ENCODE assay signal across 18 cellular contexts in the genomic region with DNA sequence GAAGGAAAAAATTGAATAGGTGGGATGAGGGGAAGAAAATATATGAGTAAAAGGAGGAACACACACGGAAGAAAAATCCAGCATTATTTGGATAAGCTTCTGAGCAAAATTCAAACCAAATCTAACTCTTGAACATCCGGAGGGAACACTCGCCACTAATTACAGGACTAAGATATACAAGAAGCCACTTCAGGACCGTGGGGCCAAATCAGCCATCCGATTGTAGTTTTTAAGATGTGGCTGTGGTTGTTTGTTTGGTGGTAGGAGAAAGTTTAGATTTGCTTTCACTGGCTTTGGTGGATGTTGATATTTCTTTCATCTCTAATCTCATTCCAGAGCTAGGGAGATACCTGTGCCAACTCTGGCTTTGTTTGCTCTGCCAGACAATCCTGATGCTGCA. TPM values are rescaled to one million over a fixed set of nuclear protein-coding genes. Genes with fewer than 3 reads are reported as not detected.
DNase-seq lines count a peak whose midpoint lies in the region; FAIRE-seq and TF ChIP-seq lines count a peak whose summit lies in the region.
"Had no signal": no experiment of that assay in that cellular context is flagged by ENCODE, and none has a peak within 500 bp of the region (broad histone marks: within the 10 kb centered on the region; RNA-seq: fewer than 3 reads in every experiment).

No MANE protein-coding gene starts in this region.

- no peak overlapping the region for H3K27ac Mint-ChIP-seq in H9
- no peak overlapping the region for H3K27ac Mint-ChIP-seq in glutamatergic neuron (ENCODE audit: unreplicated experiment)
- H3K27ac Mint-ChIP-seq: CD4-positive, CD25-positive, alpha-beta regulatory T cell; CD8-positive, alpha-beta memory T cell had no signal

- DNase-seq in H9 (no peak), fibroblast of lung (ENCODE audit: low read depth in 2 of 2) (no peak), smooth muscle cell (lab: John Stamatoyannopoulos, UW; ENCODE audit: unreplicated experiment) (no peak), glutamatergic neuron (no peak), urothelium cell line (ENCODE audit: low spot score) (no peak), NCI-H2227 (lab: John Stamatoyannopoulos, UW; ENCODE audit: unreplicated experiment) (no peak)
- DNase-seq: BE2C; C1 segment of cervical spinal cord; CD4-positive, CD25-positive, alpha-beta regulatory T cell; CD8-positive, alpha-beta memory T cell; COR-L47; DMS79; GDM1; HCEC 1CT had no signal

- no peak overlapping the region for H4K91ac ChIP-seq in H9 (ENCODE audit: insufficient read length, low read depth, low read length)

- no peak overlapping the region for H3T11ph ChIP-seq in H9 (ENCODE audit: low read length)

- no peak overlapping the region for H3K4me2 ChIP-seq in H9 (ENCODE audit: insufficient read depth, insufficient read length, low read length)
- peak overlapping the region; percentile 36 for H3K4me2 ChIP-seq in fibroblast of lung (ENCODE audit: extremely low read depth, insufficient read depth, low read length)
- no peak overlapping the region for H3K4me2 ChIP-seq in smooth muscle cell

- H3K9me3 Mint-ChIP-seq in H9 (no peaks in the 10 kb centered on the region), glutamatergic neuron (ENCODE audit: unreplicated experiment) (no peaks in the 10 kb centered on the region)

- H3K9me3 ChIP-seq in H9 (ENCODE audit: control insufficient read depth, low read depth, low read length): no peaks in the 10 kb centered on the region
- H3K9me3 ChIP-seq in fibroblast of lung (ENCODE audit: control insufficient read depth, insufficient read depth, low read depth, low read length): no peaks in the 10 kb centered on the region
- no peaks in the 10 kb centered on the region for H3K9me3 ChIP-seq in smooth muscle cell (replicated peaks; ENCODE audit: low read depth)
- H3K9me3 ChIP-seq: BE2C had no signal

- no peaks in the 10 kb centered on the region for H3K4me1 ChIP-seq in H9 (ENCODE audit: insufficient read depth, low read length)
- H3K4me1 ChIP-seq in fibroblast of lung (ENCODE audit: control insufficient read depth, extremely low read depth, insufficient read depth, low read length): no peaks in the 10 kb centered on the region
- H3K4me1 ChIP-seq in smooth muscle cell (ENCODE audit: low read depth): no peaks in the 10 kb centered on the region
- H3K4me1 ChIP-seq: BE2C had no signal

- H3F3A ChIP-seq in smooth muscle cell (ENCODE audit: low read depth): no peaks in the 10 kb centered on the region

- H4K8ac ChIP-seq in H9 (replicated peaks; ENCODE audit: insufficient read length, low read depth, low read length): no peak overlapping the region

- no peak overlapping the region for H3K56ac ChIP-seq in H9 (ENCODE audit: insufficient read length, low read depth, low read length)

- H3K27ac ChIP-seq in H9 (ENCODE audit: insufficient read length, low read depth, low read length) (no peak overlapping the region), fibroblast of lung (ENCODE audit: insufficient read depth, low read length) (no peak overlapping the region), smooth muscle cell (ENCODE audit: low read depth) (no peak overlapping the region)

- H3K4me1 Mint-ChIP-seq in H9: peaks cover 0 to 3% of the 10 kb centered on the region in 2 experiments; a peak in 2 of 4 replicates
- no peaks in the 10 kb centered on the region for H3K4me1 Mint-ChIP-seq in glutamatergic neuron (ENCODE audit: low read depth, unreplicated experiment)
- H3K4me1 Mint-ChIP-seq: CD4-positive, CD25-positive, alpha-beta regulatory T cell; CD8-positive, alpha-beta memory T cell had no signal

- H3K4ac ChIP-seq in H9 (ENCODE audit: low read depth, low read length): no peak overlapping the region

- TF ChIP-seq CTCF in H9 (conservative IDR thresholded peaks at IDR 0.05) (no peak), fibroblast of lung (conservative IDR thresholded peaks at IDR 0.05 in 1 of 2, IDR thresholded peaks at IDR 0.05 in 1 of 2; ENCODE audit: low read depth in 1 of 2, low read length in 2 of 2) (no peak), smooth muscle cell (IDR thresholded peaks at IDR 0.05; ENCODE audit: borderline replicate concordance, insufficient read depth, poor library complexity, severe bottlenecking) (no peak), glutamatergic neuron (IDR thresholded peaks at IDR 0.05; ENCODE audit: partially characterized antibody, unreplicated experiment) (no peak)

- H3K27me3 ChIP-seq in H9 (ENCODE audit: insufficient read depth, low read length): no peaks in the 10 kb centered on the region
- H3K27me3 ChIP-seq in fibroblast of lung (ENCODE audit: control insufficient read depth, insufficient read depth, low read length): no peaks in the 10 kb centered on the region
- H3K27me3 ChIP-seq in smooth muscle cell (ENCODE audit: low read depth): no peaks in the 10 kb centered on the region
- H3K27me3 ChIP-seq: BE2C had no signal

- no peak overlapping the region for H2BK20ac ChIP-seq in H9 (ENCODE audit: low read depth, low read length, poor library complexity, severe bottlenecking)

- no peaks in the 10 kb centered on the region for H3K23me2 ChIP-seq in H9 (ENCODE audit: insufficient read length, low read depth, low read length, poor library complexity, severe bottlenecking)

- H2AFZ ChIP-seq in H9 (ENCODE audit: low read length) (peak overlapping the region; percentile 29), fibroblast of lung (ENCODE audit: low read length) (peak overlapping the region; percentile 70), smooth muscle cell (ENCODE audit: low read depth) (peak overlapping the region; percentile 75)

- H3K79me2 ChIP-seq in H9 (ENCODE audit: insufficient read depth, low read length) (no peaks in the 10 kb centered on the region), fibroblast of lung (ENCODE audit: control insufficient read depth, insufficient read depth, low read length) (no peaks in the 10 kb centered on the region), smooth muscle cell (ENCODE audit: low read depth) (no peaks in the 10 kb centered on the region)

- H3K79me1 ChIP-seq in H9 (ENCODE audit: insufficient read depth, low read depth, low read length, poor library complexity, severe bottlenecking): no peaks in the 10 kb centered on the region

- no peak overlapping the region for H3K23ac ChIP-seq in H9 (ENCODE audit: insufficient read length, low read depth, low read length)

- H2BK5ac ChIP-seq in H9 (ENCODE audit: insufficient read length, low read length): no peak overlapping the region

- H3K4me3 Mint-ChIP-seq in H9 (no peak overlapping the region), glutamatergic neuron (ENCODE audit: unreplicated experiment) (no peak overlapping the region)
- H3K4me3 Mint-ChIP-seq: CD4-positive, CD25-positive, alpha-beta regulatory T cell; CD8-positive, alpha-beta memory T cell had no signal

- FAIRE-seq in urothelium cell line (lab: Jason Lieb, UNC): no peak
- FAIRE-seq: D721Med, GM12892, H1 had no signal

- no peak overlapping the region for H2BK120ac ChIP-seq in H9 (ENCODE audit: low read depth, low read length, poor library complexity, severe bottlenecking)

- H3K36me3 ChIP-seq in fibroblast of lung (ENCODE audit: control insufficient read depth, insufficient read depth, low read length) (no peaks in the 10 kb centered on the region), smooth muscle cell (ENCODE audit: low read depth) (no peaks in the 10 kb centered on the region)
- H3K36me3 ChIP-seq: BE2C had no signal

- no peak overlapping the region for H3K18ac ChIP-seq in H9 (ENCODE audit: insufficient read length, low read depth, low read length)

- no peaks in the 10 kb centered on the region for H3K27me3 Mint-ChIP-seq in H9 (ENCODE audit: low read depth)
- H3K27me3 Mint-ChIP-seq in glutamatergic neuron (ENCODE audit: unreplicated experiment): peaks cover 1% of the 10 kb centered on the region
- H3K27me3 Mint-ChIP-seq: CD4-positive, CD25-positive, alpha-beta regulatory T cell; CD8-positive, alpha-beta memory T cell had no signal

- no peak overlapping the region for H2BK12ac ChIP-seq in H9 (ENCODE audit: insufficient read length, low read depth, low read length)

- no peak overlapping the region for H3K14ac ChIP-seq in H9 (ENCODE audit: insufficient read depth, low read length)

- H2BK15ac ChIP-seq in H9 (ENCODE audit: low read depth, low read length): no peak overlapping the region

- no peak overlapping the region for H3K4me3 ChIP-seq in fibroblast of lung (replicated peaks in 1 of 4; ENCODE audit: control extremely low read depth in 1 of 4, insufficient read depth in 1 of 4, low read depth in 3 of 4, low read length in 4 of 4)
- no peak overlapping the region for H3K4me3 ChIP-seq in smooth muscle cell

- no peaks in the 10 kb centered on the region for H4K20me1 ChIP-seq in H9 (ENCODE audit: control insufficient read depth, insufficient read depth, insufficient read length)
- no peaks in the 10 kb centered on the region for H4K20me1 ChIP-seq in fibroblast of lung (ENCODE audit: control insufficient read depth, extremely low read depth, insufficient read depth, low read length)
- H4K20me1 ChIP-seq in smooth muscle cell (ENCODE audit: low read depth): no peaks in the 10 kb centered on the region

- H2AK5ac ChIP-seq in H9 (ENCODE audit: insufficient read length, low read length): no peak overlapping the region

- H3K9ac ChIP-seq in H9 (ENCODE audit: extremely low read depth, insufficient read length, low read length) (no peak overlapping the region), fibroblast of lung (ENCODE audit: insufficient read depth, low read length) (no peak overlapping the region), smooth muscle cell (ENCODE audit: low read depth) (no peak overlapping the region)

- H3K36me3 Mint-ChIP-seq in H9 (ENCODE audit: insufficient read depth in 1 of 3, low read depth in 3 of 3) (no peaks in the 10 kb centered on the region), glutamatergic neuron (ENCODE audit: unreplicated experiment) (no peaks in the 10 kb centered on the region)
- H3K36me3 Mint-ChIP-seq: CD4-positive, CD25-positive, alpha-beta regulatory T cell; CD8-positive, alpha-beta memory T cell had no signal

- H4K5ac ChIP-seq in H9 (ENCODE audit: insufficient read length, low read depth, low read length): no peak overlapping the region

- no CpG with 5 or more reads among the region's 5 CpGs for WGBS in H9 (ENCODE audit: extremely low coverage, insufficient read length, low lambda C conversion rate)
- 67% methylated on average over 5 of the region's 5 CpGs for WGBS in smooth muscle cell (ENCODE audit: low lambda C conversion rate)

RNA-seq across cellular contexts. Expression of a gene that starts 43.7 kb away (rescaled TPM):
- total RNA-seq in H9 (2021) (17.8 and 17.9 TPM in 2 replicates), fibroblast of lung (186 and 199 TPM in 2 replicates), smooth muscle cell (181 and 253 TPM in 2 replicates), glutamatergic neuron (ENCODE audit: unreplicated experiment) (1.1 TPM)
- polyA plus RNA-seq in fibroblast of lung (200 and 208 TPM in 2 replicates), smooth muscle cell (220 and 264 TPM in 2 replicates)
- polyA plus RNA-seq in fibroblast of lung (2012): 119 and 123 TPM in 2 replicates
- 886 and 1,145 TPM in 2 replicates for polyA minus RNA-seq in fibroblast of lung (ENCODE audit: low replicate concordance)
- total RNA-seq: CD8-positive, alpha-beta memory T cell; HT-29 had no signal
